In the genomic region with DNA sequence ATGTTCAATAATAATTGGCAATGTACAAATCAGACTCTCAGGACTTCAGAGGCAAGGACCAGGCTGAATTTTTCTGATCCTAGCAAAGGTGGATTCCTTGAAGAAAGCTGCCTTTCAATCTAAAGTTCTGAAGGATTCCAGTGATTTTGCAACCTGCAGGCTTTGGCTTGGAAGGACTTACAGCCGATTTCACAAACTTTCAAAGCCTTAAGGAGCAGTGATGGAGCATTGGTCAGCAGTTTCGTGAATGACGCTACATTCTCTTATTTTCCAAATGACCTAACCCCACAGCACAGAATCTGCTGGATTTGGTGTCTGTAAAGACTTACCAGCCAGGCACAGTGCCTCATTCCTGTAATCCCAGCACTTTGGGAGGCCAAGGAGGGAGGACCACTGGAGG, we compare ENCODE assay signal across 8 cellular contexts.
DNase-seq lines count a peak whose midpoint lies in the region; ATAC-seq and TF ChIP-seq lines count a peak whose summit lies in the region.

No MANE protein-coding gene starts in this region.

- H3K79me2 ChIP-seq in OCI-LY7 (ENCODE audit: insufficient read depth, low read depth, low read length), result no peaks in the 10 kb centered on the region

- H3K4me2 ChIP-seq in OCI-LY7 (ENCODE audit: low read length), result peak overlapping the region; percentile 81

- H3K9me2 ChIP-seq in OCI-LY7 (ENCODE audit: insufficient read depth, low read length), result no peaks in the 10 kb centered on the region

- no peak overlapping the region for H3K9ac ChIP-seq in endodermal cell (ENCODE audit: extremely low read depth, low read length, poor library complexity, severe bottlenecking)

- no TSS peak for BruUV-seq in OCI-LY7 (replicated peaks; lab: Mats Ljungman, UMichigan)

- DNase-seq in CD14-positive monocyte (ENCODE audit: low spot score) (no peak), OCI-LY7 (ENCODE audit: low spot score) (no peak), endodermal cell (no peak), progenitor cell of endocrine pancreas (ENCODE audit: low spot score, unreplicated experiment) (no peak), Ammon's horn (ENCODE audit: low spot score) (no peak), posterior cingulate gyrus (no peak), head of caudate nucleus (no peak)

- H3K36me3 Mint-ChIP-seq in CD14-positive monocyte (no peaks in the 10 kb centered on the region), endodermal cell (ENCODE audit: low read depth) (peaks cover 12% of the 10 kb centered on the region), progenitor cell of endocrine pancreas (ENCODE audit: insufficient read depth) (peaks cover 1% of the 10 kb centered on the region)

- intact Hi-C loops in CD14-positive monocyte (cut with micrococcal nuclease) (loop anchor here (10.0 kb wide), 3 partner anchors 156 to 726 kb away; partner anchors contain the start of gene ZNF438 (in 1 of the 2)), OCI-LY7 (cut with micrococcal nuclease; ENCODE audit: unreplicated experiment) (loop anchor here (5.0 kb wide), 4 partner anchors 166 to 1034 kb away; partner anchors contain the start of genes ARHGAP12, ZEB1 and ZNF438), posterior cingulate gyrus (cut with DNase I) (loop anchor here (5.0 to 10.0 kb wide), 2 partner anchors 439 to 976 kb away; no protein-coding TSS in a partner anchor), head of caudate nucleus (cut with DNase I) (loop anchor here (5.0 kb wide), 1 partner anchor 729 kb away; the partner anchor contains the start of gene ZNF438)

- POLR2A ChIA-PET in OCI-LY7 (lab: Charles Lee), result no interaction called here

- no peaks in the 10 kb centered on the region for H4K20me1 ChIP-seq in OCI-LY7 (ENCODE audit: insufficient read depth, low read length)

- H3K27ac ChIP-seq in OCI-LY7 (ENCODE audit: low read depth, low read length, poor library complexity, severe bottlenecking) (no peak overlapping the region), endodermal cell (ENCODE audit: low read depth, low read length) (peak overlapping the region; percentile 92)

- CTCF ChIA-PET in OCI-LY7 (lab: Charles Lee; ENCODE audit: unreplicated experiment), result no interaction called here

- H3K4me3 ChIP-seq in OCI-LY7 (ENCODE audit: low read depth, low read length, poor library complexity, severe bottlenecking) (no peak overlapping the region), endodermal cell (ENCODE audit: low read length) (no peak overlapping the region)

- H3K4me3 Mint-ChIP-seq in CD14-positive monocyte (no peak overlapping the region), endodermal cell (no peak overlapping the region), progenitor cell of endocrine pancreas (ENCODE audit: low read depth) (peak overlapping the region; percentile 76)

- no peak for TF ChIP-seq CTCF in CD14-positive monocyte (IDR thresholded peaks at IDR 0.05)
- no peak for TF ChIP-seq CTCF in OCI-LY7 (conservative IDR thresholded peaks at IDR 0.05; ENCODE audit: low read length)
- TF ChIP-seq CTCF in endodermal cell (conservative IDR thresholded peaks at IDR 0.05), result no peak
- no peak for TF ChIP-seq CTCF in progenitor cell of endocrine pancreas (IDR thresholded peaks at IDR 0.05; ENCODE audit: unreplicated experiment)

- peak overlapping the region in 6 of 7 donors; percentile 87 to 96 (median 94) for H3K27ac Mint-ChIP-seq in CD14-positive monocyte
- no peak overlapping the region for H3K27ac Mint-ChIP-seq in endodermal cell
- peak overlapping the region; percentile 96 for H3K27ac Mint-ChIP-seq in progenitor cell of endocrine pancreas

- peak overlapping the region; percentile 98 for H2AFZ ChIP-seq in OCI-LY7 (ENCODE audit: low read length)

- ATAC-seq in HG03565 (IDR thresholded peaks at IDR 0.05; ENCODE audit: unreplicated experiment), result no peak

- H3K27me3 ChIP-seq in endodermal cell (ENCODE audit: control insufficient read depth, insufficient read depth, low read length, poor library complexity, severe bottlenecking), result no peaks in the 10 kb centered on the region

- WGBS in endodermal cell (ENCODE audit: insufficient coverage in 1 of 2, insufficient read length in 1 of 2), 2 experiments, result 94 to 100% methylated on average over 3 of the region's 3 CpGs

- H3K9me3 Mint-ChIP-seq in CD14-positive monocyte (peaks cover 0 to 10% (median 0%) of the 10 kb centered on the region in 7 donors), endodermal cell (peaks cover 20% of the 10 kb centered on the region), progenitor cell of endocrine pancreas (ENCODE audit: low read depth) (no peaks in the 10 kb centered on the region)

- H3K27me3 Mint-ChIP-seq in CD14-positive monocyte (ENCODE audit: low read depth in 3 of 3), result peaks cover 0 to 1% (median 0%) of the 10 kb centered on the region in 3 donors
- H3K27me3 Mint-ChIP-seq in endodermal cell (ENCODE audit: insufficient read depth), result no peaks in the 10 kb centered on the region
- H3K27me3 Mint-ChIP-seq in progenitor cell of endocrine pancreas, result no peaks in the 10 kb centered on the region

- H3K36me3 ChIP-seq in OCI-LY7 (ENCODE audit: insufficient read depth, low read length) (no peaks in the 10 kb centered on the region), endodermal cell (ENCODE audit: control insufficient read depth, insufficient read depth, low read length) (no peaks in the 10 kb centered on the region)

- no peaks in the 10 kb centered on the region for H3K9me3 ChIP-seq in OCI-LY7 (ENCODE audit: low read length)
- peaks cover 20% of the 10 kb centered on the region for H3K9me3 ChIP-seq in endodermal cell (ENCODE audit: control insufficient read depth, low read length)

- peaks cover 33% of the 10 kb centered on the region for H3K4me1 Mint-ChIP-seq in CD14-positive monocyte
- H3K4me1 Mint-ChIP-seq in endodermal cell, result peaks cover 39% of the 10 kb centered on the region
- peaks cover 23% of the 10 kb centered on the region for H3K4me1 Mint-ChIP-seq in progenitor cell of endocrine pancreas (ENCODE audit: low read depth)

- peaks cover 8% of the 10 kb centered on the region for H3K4me1 ChIP-seq in OCI-LY7 (ENCODE audit: insufficient read depth, low read length, poor library complexity, severe bottlenecking)
- no peaks in the 10 kb centered on the region for H3K4me1 ChIP-seq in endodermal cell (ENCODE audit: control insufficient read depth, insufficient read depth, low read length)
